Comparison of ENCODE assay signal across 8 cellular contexts in genomic region chr7:151232272-151233110, GRCh38. TPM values are rescaled to one million over a fixed set of nuclear protein-coding genes. Genes with fewer than 3 reads are reported as not detected.
DNase-seq lines count a peak whose midpoint lies in the region; ATAC-seq, FAIRE-seq and TF ChIP-seq lines count a peak whose summit lies in the region.

A gene with protein sequence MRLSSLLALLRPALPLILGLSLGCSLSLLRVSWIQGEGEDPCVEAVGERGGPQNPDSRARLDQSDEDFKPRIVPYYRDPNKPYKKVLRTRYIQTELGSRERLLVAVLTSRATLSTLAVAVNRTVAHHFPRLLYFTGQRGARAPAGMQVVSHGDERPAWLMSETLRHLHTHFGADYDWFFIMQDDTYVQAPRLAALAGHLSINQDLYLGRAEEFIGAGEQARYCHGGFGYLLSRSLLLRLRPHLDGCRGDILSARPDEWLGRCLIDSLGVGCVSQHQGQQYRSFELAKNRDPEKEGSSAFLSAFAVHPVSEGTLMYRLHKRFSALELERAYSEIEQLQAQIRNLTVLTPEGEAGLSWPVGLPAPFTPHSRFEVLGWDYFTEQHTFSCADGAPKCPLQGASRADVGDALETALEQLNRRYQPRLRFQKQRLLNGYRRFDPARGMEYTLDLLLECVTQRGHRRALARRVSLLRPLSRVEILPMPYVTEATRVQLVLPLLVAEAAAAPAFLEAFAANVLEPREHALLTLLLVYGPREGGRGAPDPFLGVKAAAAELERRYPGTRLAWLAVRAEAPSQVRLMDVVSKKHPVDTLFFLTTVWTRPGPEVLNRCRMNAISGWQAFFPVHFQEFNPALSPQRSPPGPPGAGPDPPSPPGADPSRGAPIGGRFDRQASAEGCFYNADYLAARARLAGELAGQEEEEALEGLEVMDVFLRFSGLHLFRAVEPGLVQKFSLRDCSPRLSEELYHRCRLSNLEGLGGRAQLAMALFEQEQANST (plus strand): TSS chr7:151232483. CDS start chr7:151234012, 1,529 bp downstream.

- peak within 1 kb of the TSS; percentile 80 for H3K27ac ChIP-seq in A673 (ENCODE audit: low read depth, low read length, poor library complexity, severe bottlenecking)
- peak within 1 kb of the TSS; percentile 59 for H3K27ac ChIP-seq in WERI-Rb-1
- H3K27ac ChIP-seq in breast epithelium = peak within 1 kb of the TSS; percentile 86 to 87
- H3K27ac ChIP-seq in small intestine (ENCODE audit: low read depth in 1 of 2, low read length in 1 of 2) = peak within 1 kb of the TSS; percentile 8 to 66

- DNase-seq in A673 (ENCODE audit: low spot score) (peak; percentile 91), NCI-H2171 (lab: John Stamatoyannopoulos, UW) (peak; percentile 79), WERI-Rb-1 (peak; percentile 91), breast epithelium (ENCODE audit: low spot score in 2 of 2) (peak; percentile 83 to 92), iPS-NIHi11 (ENCODE audit: low spot score) (peak; percentile 96), small intestine (peak; percentile 89)

- peak; percentile 96 for ATAC-seq in HG03064 (IDR thresholded peaks at IDR 0.05; ENCODE audit: low read depth, unreplicated experiment)

- BruUV-seq in A673 (replicated peaks; lab: Mats Ljungman, UMichigan) = no TSS peak

- H3K9me3 ChIP-seq in A673 (ENCODE audit: low read depth, low read length, poor library complexity, severe bottlenecking) = no peaks in the 10 kb centered on the region
- no peaks in the 10 kb centered on the region for H3K9me3 ChIP-seq in WERI-Rb-1 (ENCODE audit: severe bottlenecking)
- no peaks in the 10 kb centered on the region for H3K9me3 ChIP-seq in breast epithelium
- H3K9me3 ChIP-seq in small intestine (ENCODE audit: control insufficient read depth, low read depth) = no peaks in the 10 kb centered on the region

- TF ChIP-seq POLR2A in GM18526 (IDR thresholded peaks at IDR 0.05; ENCODE audit: extremely low read depth, insufficient read length) = peak; percentile 87
- peak; percentile 77 for TF ChIP-seq POLR2A in breast epithelium (IDR thresholded peaks at IDR 0.05)

- no peaks in the 10 kb centered on the region for H3K27me3 ChIP-seq in A673 (replicated peaks; ENCODE audit: insufficient read depth, low read depth, low read length, poor library complexity)
- no peaks in the 10 kb centered on the region for H3K27me3 ChIP-seq in WERI-Rb-1 (ENCODE audit: insufficient read depth, low read depth, severe bottlenecking)
- no peaks in the 10 kb centered on the region for H3K27me3 ChIP-seq in breast epithelium
- H3K27me3 ChIP-seq in small intestine (ENCODE audit: control insufficient read depth in 2 of 2, insufficient read depth in 2 of 2, low read length in 2 of 2) = no peaks in the 10 kb centered on the region

- H3K36me3 ChIP-seq in A673 (ENCODE audit: insufficient read depth, low read length, poor library complexity, severe bottlenecking) = peaks cover 24% of the 10 kb centered on the region
- peaks cover 18% of the 10 kb centered on the region for H3K36me3 ChIP-seq in WERI-Rb-1
- no peaks in the 10 kb centered on the region for H3K36me3 ChIP-seq in breast epithelium
- H3K36me3 ChIP-seq in small intestine (ENCODE audit: control insufficient read depth in 2 of 2, insufficient read depth in 2 of 2, low read length in 2 of 2) = peaks cover 7 to 9% of the 10 kb centered on the region in 2 donors

- WGBS in small intestine, 3 donors = 0% methylated on average over 65 to 87 of the region's 87 CpGs

- no peak for FAIRE-seq in small intestine (lab: Jason Lieb, UNC)

- H3K4me3 ChIP-seq in A673 (ENCODE audit: low read depth, low read length, poor library complexity, severe bottlenecking) = peak within 1 kb of the TSS; percentile 100
- peak within 1 kb of the TSS; percentile 79 for H3K4me3 ChIP-seq in WERI-Rb-1 (ENCODE audit: low read depth, low read length)
- peak within 1 kb of the TSS; percentile 91 to 99 (median 97) for H3K4me3 ChIP-seq in breast epithelium
- H3K4me3 ChIP-seq in small intestine (ENCODE audit: low read depth in 1 of 2, low read length in 2 of 2) = peak within 1 kb of the TSS; percentile 95 to 97

- POLR2A ChIA-PET in A673 (lab: Charles Lee; ENCODE audit: low non-redundant PET) = no interaction called here

- intact Hi-C loops in A673 (cut with micrococcal nuclease; ENCODE audit: unreplicated experiment) (loop anchor here (5.0 kb wide), 1 partner anchor 175 kb away; the partner anchor contains the start of genes CDK5 and SLC4A2), breast epithelium (cut with DNase I; ENCODE audit: low total_unique reads) (no loop called here)

- peaks cover 18% of the 10 kb centered on the region for H3K4me1 ChIP-seq in A673 (ENCODE audit: insufficient read depth, low read length, poor library complexity, severe bottlenecking)
- H3K4me1 ChIP-seq in breast epithelium = peaks cover 6 to 11% of the 10 kb centered on the region in 2 donors
- H3K4me1 ChIP-seq in small intestine (ENCODE audit: control insufficient read depth in 2 of 2, insufficient read depth in 1 of 2, low read depth in 1 of 2, low read length in 1 of 2) = peaks cover 0 to 3% of the 10 kb centered on the region in 2 donors

- CTCF ChIA-PET in A673 (lab: Charles Lee) = interaction anchor here (1.8 kb wide), 1 partner anchor 12 kb away, joined by 5 read pairs; no protein-coding TSS in a partner anchor

- TF ChIP-seq CTCF in A673 (conservative IDR thresholded peaks at IDR 0.05; ENCODE audit: low read depth, low read length) (no peak), WERI-Rb-1 (IDR thresholded peaks at IDR 0.05; ENCODE audit: low read depth, low read length) (no peak), breast epithelium (IDR thresholded peaks at IDR 0.05) (no peak)

RNA-seq across cellular contexts. Expression of the gene that starts here (rescaled TPM):
- total RNA-seq in A673 (2021) (22.5 and 27.1 TPM in 2 replicates), breast epithelium (10 to 100 TPM; 24.5 to 40.6 (median 38.3) TPM)
- 10 to 100 TPM; 11.6 to 18.4 (median 17.8) TPM for polyA plus RNA-seq in small intestine

Comparison
In these comparisons a context has a peak if more than half of its experiments do, and no peak if none do; other contexts are left out.
1. Peak in every context shown above with its lines: DNase-seq, ATAC-seq, H3K4me3 ChIP-seq and H3K27ac ChIP-seq.